In genomic region chr5:14036947-14037346, GRCh38 we compare ENCODE assay signal across 11 cellular contexts.
DNase-seq lines count a peak whose midpoint lies in the region; TF ChIP-seq lines count a peak whose summit lies in the region.
"Had no signal": no experiment of that assay in that cellular context is flagged by ENCODE, and none has a peak within 500 bp of the region (broad histone marks: within the 10 kb centered on the region; RNA-seq: fewer than 3 reads in every experiment).

No MANE protein-coding gene starts in this region.

- no TSS peak for BruUV-seq in OCI-LY7 (replicated peaks; lab: Mats Ljungman, UMichigan)

- peaks cover 3 to 57% of the 10 kb centered on the region in 2 experiments; a peak in 3 of 4 replicates for H3K4me1 ChIP-seq in SK-N-SH (ENCODE audit: control insufficient read depth in 1 of 2, insufficient read depth in 2 of 2, low read depth in 1 of 2, low read length in 1 of 2)
- no peaks in the 10 kb centered on the region for H3K4me1 ChIP-seq in OCI-LY7 (ENCODE audit: insufficient read depth, low read length, poor library complexity, severe bottlenecking)

- no peaks in the 10 kb centered on the region for H3K27me3 Mint-ChIP-seq in osteocyte (ENCODE audit: unreplicated experiment)
- H3K27me3 Mint-ChIP-seq in activated T-helper 2 cell treated with anti-CD3 and anti-CD28 coated beads, Interferon-gamma antibody, Interleukin-2, Interleukin-4, amounts not matched to agents 10 μg/mL and 5 μg/mL and 100 μg/mL, durations not matched to agents 14 hours and 24 hours and 36 hours (ENCODE audit: low read depth) = no peaks in the 10 kb centered on the region
- H3K27me3 Mint-ChIP-seq: CD4-positive, CD25-positive, alpha-beta regulatory T cell had no signal

- H3K9ac ChIP-seq in SK-N-SH = peak overlapping the region; percentile 71

- no peaks in the 10 kb centered on the region for H3K9me3 Mint-ChIP-seq in osteocyte (ENCODE audit: unreplicated experiment)
- no peaks in the 10 kb centered on the region for H3K9me3 Mint-ChIP-seq in activated T-helper 2 cell treated with anti-CD3 and anti-CD28 coated beads, Interferon-gamma antibody, Interleukin-2, Interleukin-4, amounts not matched to agents 10 μg/mL and 5 μg/mL and 100 μg/mL, durations not matched to agents 14 hours and 24 hours and 36 hours

- H3K4me3 ChIP-seq in SK-N-SH (ENCODE audit: low read depth in 2 of 2, low read length in 1 of 2) (peak overlapping the region in 1 of 2 experiments; percentile 50; a peak in 2 of 4 replicates), OCI-LY7 (ENCODE audit: low read depth, low read length, poor library complexity, severe bottlenecking) (no peak overlapping the region)
- H3K4me3 ChIP-seq: adrenal gland had no signal

- DNase-seq in ELR (ENCODE audit: low read depth) = peak; percentile 52
- DNase-seq in SK-N-SH = no peak
- DNase-seq in fibroblast of peridontal ligament (ENCODE audit: extremely low read depth) = peak; percentile 15
- DNase-seq in osteocyte (ENCODE audit: extremely low spot score, unreplicated experiment) = no peak
- DNase-seq in OCI-LY7 (ENCODE audit: low spot score) = no peak
- no peak for DNase-seq in SW 1271 (lab: John Stamatoyannopoulos, UW)
- no peak for DNase-seq in activated CD8-positive, alpha-beta memory T cell treated with anti-CD3 and anti-CD28 coated beads, Interleukin-2, amount 50 U/mL, for 48 hours
- no peak for DNase-seq in activated T-helper 2 cell treated with anti-CD3 and anti-CD28 coated beads, Interferon-gamma antibody, Interleukin-2, Interleukin-4, amounts not matched to agents 10 μg/mL and 5 μg/mL and 100 μg/mL, durations not matched to agents 14 hours and 24 hours and 36 hours (ENCODE audit: low spot score)
- DNase-seq: adrenal gland; CD4-positive, CD25-positive, alpha-beta regulatory T cell; NCI-H1048 had no signal

- CTCF ChIA-PET in SK-N-SH (lab: Yijun Ruan, JAX) (no interaction called here), OCI-LY7 (lab: Charles Lee; ENCODE audit: unreplicated experiment) (no interaction called here)

- intact Hi-C loops in OCI-LY7 (cut with micrococcal nuclease; ENCODE audit: unreplicated experiment) = no loop called here
- intact Hi-C loops in activated T-helper 2 cell treated with anti-CD3 and anti-CD28 coated beads, Interferon-gamma antibody, Interleukin-2, Interleukin-4, amounts not matched to agents 10 μg/mL and 5 μg/mL and 100 μg/mL, durations not matched to agents 14 hours and 24 hours and 36 hours (cut with micrococcal nuclease) = no loop called here

- H3K27me3 ChIP-seq in SK-N-SH (ENCODE audit: insufficient read depth) = no peaks in the 10 kb centered on the region
- H3K27me3 ChIP-seq: adrenal gland had no signal

- H3F3A ChIP-seq in SK-N-SH (replicated peaks; ENCODE audit: insufficient read depth) = peaks cover 39% of the 10 kb centered on the region

- H3K36me3 ChIP-seq in SK-N-SH (replicated peaks in 1 of 2; ENCODE audit: control insufficient read depth in 1 of 2, insufficient read depth in 2 of 2, low read length in 1 of 2) = no peaks in the 10 kb centered on the region
- no peaks in the 10 kb centered on the region for H3K36me3 ChIP-seq in OCI-LY7 (ENCODE audit: insufficient read depth, low read length)
- H3K36me3 ChIP-seq: adrenal gland had no signal

- H3K27ac ChIP-seq in SK-N-SH (ENCODE audit: low read depth in 2 of 2, low read length in 1 of 2) (peak overlapping the region; percentile 63 to 92; a peak in 3 of 4 replicates), OCI-LY7 (ENCODE audit: low read depth, low read length, poor library complexity, severe bottlenecking) (no peak overlapping the region)
- H3K27ac ChIP-seq: adrenal gland had no signal

- 73% methylated on average over 7 of the region's 9 CpGs for WGBS in SK-N-SH (ENCODE audit: low lambda C conversion rate)

- POLR2A ChIA-PET in SK-N-SH (lab: Yijun Ruan, JAX) (no interaction called here), OCI-LY7 (lab: Charles Lee) (no interaction called here)

- TF ChIP-seq CTCF in SK-N-SH (IDR thresholded peaks at IDR 0.05) (no peak), osteocyte (IDR thresholded peaks at IDR 0.05) (no peak), OCI-LY7 (conservative IDR thresholded peaks at IDR 0.05; ENCODE audit: low read length) (no peak)

- peak overlapping the region; percentile 96 for H3K27ac Mint-ChIP-seq in osteocyte (ENCODE audit: unreplicated experiment)
- H3K27ac Mint-ChIP-seq in activated T-helper 2 cell treated with anti-CD3 and anti-CD28 coated beads, Interferon-gamma antibody, Interleukin-2, Interleukin-4, amounts not matched to agents 10 μg/mL and 5 μg/mL and 100 μg/mL, durations not matched to agents 14 hours and 24 hours and 36 hours = no peak overlapping the region
- H3K27ac Mint-ChIP-seq: CD4-positive, CD25-positive, alpha-beta regulatory T cell had no signal

- H3K36me3 Mint-ChIP-seq in osteocyte (ENCODE audit: unreplicated experiment) = no peaks in the 10 kb centered on the region
- H3K36me3 Mint-ChIP-seq in activated T-helper 2 cell treated with anti-CD3 and anti-CD28 coated beads, Interferon-gamma antibody, Interleukin-2, Interleukin-4, amounts not matched to agents 10 μg/mL and 5 μg/mL and 100 μg/mL, durations not matched to agents 14 hours and 24 hours and 36 hours (ENCODE audit: low read depth) = no peaks in the 10 kb centered on the region
- H3K36me3 Mint-ChIP-seq: CD4-positive, CD25-positive, alpha-beta regulatory T cell had no signal

- H3K4me1 Mint-ChIP-seq in osteocyte (ENCODE audit: unreplicated experiment) = peaks cover 71% of the 10 kb centered on the region
- H3K4me1 Mint-ChIP-seq in activated T-helper 2 cell treated with anti-CD3 and anti-CD28 coated beads, Interferon-gamma antibody, Interleukin-2, Interleukin-4, amounts not matched to agents 10 μg/mL and 5 μg/mL and 100 μg/mL, durations not matched to agents 14 hours and 24 hours and 36 hours (ENCODE audit: low read depth) = no peaks in the 10 kb centered on the region

- H3K4me2 ChIP-seq in SK-N-SH (peak overlapping the region; percentile 76), OCI-LY7 (ENCODE audit: low read length) (no peak overlapping the region)

- H3K9me2 ChIP-seq in SK-N-SH (no peaks in the 10 kb centered on the region), OCI-LY7 (ENCODE audit: insufficient read depth, low read length) (no peaks in the 10 kb centered on the region)

- H3K9me3 ChIP-seq in SK-N-SH (no peaks in the 10 kb centered on the region), OCI-LY7 (ENCODE audit: low read length) (no peaks in the 10 kb centered on the region)
- H3K9me3 ChIP-seq: adrenal gland had no signal

- H2AFZ ChIP-seq in SK-N-SH (ENCODE audit: low read depth) (no peak overlapping the region), OCI-LY7 (ENCODE audit: low read length) (no peak overlapping the region)

- TF ChIP-seq EP300 in SK-N-SH (IDR thresholded peaks at IDR 0.05; ENCODE audit: borderline replicate concordance in 1 of 2, low read depth in 1 of 2, low read length in 1 of 2) = no peak

- H3K79me2 ChIP-seq in SK-N-SH (ENCODE audit: insufficient read depth) = no peaks in the 10 kb centered on the region; the same call in 1 of the 2 replicates
- H3K79me2 ChIP-seq in OCI-LY7 (ENCODE audit: insufficient read depth, low read depth, low read length) = no peaks in the 10 kb centered on the region

- H3K4me3 Mint-ChIP-seq in osteocyte (ENCODE audit: unreplicated experiment) = peak overlapping the region; percentile 60
- H3K4me3 Mint-ChIP-seq in activated T-helper 2 cell treated with anti-CD3 and anti-CD28 coated beads, Interferon-gamma antibody, Interleukin-2, Interleukin-4, amounts not matched to agents 10 μg/mL and 5 μg/mL and 100 μg/mL, durations not matched to agents 14 hours and 24 hours and 36 hours (ENCODE audit: low read depth) = no peak overlapping the region
- H3K4me3 Mint-ChIP-seq: CD4-positive, CD25-positive, alpha-beta regulatory T cell had no signal

- no peak for TF ChIP-seq RAD21 in SK-N-SH (IDR thresholded peaks at IDR 0.05; ENCODE audit: low read length)

- H4K20me1 ChIP-seq in SK-N-SH (ENCODE audit: insufficient read depth) (no peaks in the 10 kb centered on the region), OCI-LY7 (ENCODE audit: insufficient read depth, low read length) (no peaks in the 10 kb centered on the region)

TF ChIP-seq in SK-N-SH, 30 proteins besides CTCF, POLR2A, EP300 and RAD21:
- no peak for TF ChIP-seq RXRA (IDR thresholded peaks at IDR 0.05; ENCODE audit: borderline replicate concordance, low read depth)
- no peak for TF ChIP-seq FOSL2 (IDR thresholded peaks at IDR 0.05; ENCODE audit: borderline replicate concordance, low read depth)
- no peak for TF ChIP-seq MAX (IDR thresholded peaks at IDR 0.05; ENCODE audit: low read depth)
- TF ChIP-seq TCF12 (IDR thresholded peaks at IDR 0.05) = no peak
- TF ChIP-seq NFIC (IDR thresholded peaks at IDR 0.05; ENCODE audit: borderline replicate concordance) = no peak
- TF ChIP-seq PBX3 (IDR thresholded peaks at IDR 0.05) = no peak
TF ChIP-seq in SK-N-SH: peak in this region for 0.

Comparison
In these comparisons a context has a peak if more than half of its experiments do, and no peak if none do; other contexts are left out.
1. DNase-seq: peak in ELR (single experiment) and fibroblast of peridontal ligament (single experiment); none in SK-N-SH (single experiment), osteocyte (single experiment), OCI-LY7 (single experiment), SW 1271 (0 of 2), activated CD8-positive, alpha-beta memory T cell treated with anti-CD3 and anti-CD28 coated beads, Interleukin-2, amount 50 U/mL, for 48 hours (single experiment) and activated T-helper 2 cell treated with anti-CD3 and anti-CD28 coated beads, Interferon-gamma antibody, Interleukin-2, Interleukin-4, amounts not matched to agents 10 μg/mL and 5 μg/mL and 100 μg/mL, durations not matched to agents 14 hours and 24 hours and 36 hours (single experiment).